8 cellular contexts compared by ENCODE assay signal in genomic region chr5:53031695-53032096, GRCh38. TPM values are rescaled to one million over a fixed set of nuclear protein-coding genes. Genes with fewer than 3 reads are reported as not detected.
DNase-seq lines count a peak whose midpoint lies in the region; ATAC-seq and TF ChIP-seq lines count a peak whose summit lies in the region.

No MANE protein-coding gene starts in this region.

- DNase-seq in COLO829 (ENCODE audit: low spot score) (peak; percentile 59), NCI-H460 (ENCODE audit: extremely low read depth, low read depth) (peak; percentile 22), GM10248 (ENCODE audit: extremely low spot score) (no peak), ureter (ENCODE audit: low spot score) (no peak), HPDE6-E6E7 (ENCODE audit: extremely low spot score) (no peak)
- peak; percentile 47 for DNase-seq in central memory CD4-positive, alpha-beta T cell
- no peak for DNase-seq in natural killer cell treated with Interleukin-12 subunit alpha and Interleukin-12 subunit beta and Interleukin-15 and Interleukin-18, amount 100 ng/mL, for 72 hours (ENCODE audit: low spot score)

- CTCF ChIA-PET in GM10248 (lab: Yijun Ruan, JAX), result interaction anchor here (1.0 to 1.7 kb wide), 3 partner anchors 8 to 83 kb away, joined by 3 to 7 read pairs (median 5); no protein-coding TSS in a partner anchor

- peak overlapping the region; percentile 40 for H3K4me3 Mint-ChIP-seq in natural killer cell treated with Interleukin-12 subunit alpha and Interleukin-12 subunit beta and Interleukin-15 and Interleukin-18, amount 100 ng/mL, for 72 hours

- H3K36me3 Mint-ChIP-seq in natural killer cell treated with Interleukin-12 subunit alpha and Interleukin-12 subunit beta and Interleukin-15 and Interleukin-18, amount 100 ng/mL, for 72 hours, result no peaks in the 10 kb centered on the region

- TF ChIP-seq CTCF in GM10248 (IDR thresholded peaks at IDR 0.05; ENCODE audit: control extremely low read depth, extremely low read depth, low read depth, missing control alignments), result no peak

- H3K27me3 Mint-ChIP-seq in natural killer cell treated with Interleukin-12 subunit alpha and Interleukin-12 subunit beta and Interleukin-15 and Interleukin-18, amount 100 ng/mL, for 72 hours, result peaks cover 0 to 3% of the 10 kb centered on the region in 2 donors

- H3K4me1 Mint-ChIP-seq in natural killer cell treated with Interleukin-12 subunit alpha and Interleukin-12 subunit beta and Interleukin-15 and Interleukin-18, amount 100 ng/mL, for 72 hours (ENCODE audit: low read depth in 2 of 2), result peaks cover 3 to 9% of the 10 kb centered on the region in 2 donors

- ATAC-seq in natural killer cell treated with Interleukin-12 subunit alpha and Interleukin-12 subunit beta and Interleukin-15 and Interleukin-18, amount 100 ng/mL, for 72 hours, result peak; percentile 79 to 88
- ATAC-seq in HG02610 (IDR thresholded peaks at IDR 0.05; ENCODE audit: unreplicated experiment), result no peak

- POLR2A ChIA-PET in GM10248 (lab: Yijun Ruan, JAX), result no interaction called here

- H3K27ac Mint-ChIP-seq in natural killer cell treated with Interleukin-12 subunit alpha and Interleukin-12 subunit beta and Interleukin-15 and Interleukin-18, amount 100 ng/mL, for 72 hours, result peak overlapping the region; percentile 37 to 76

- peaks cover 4% of the 10 kb centered on the region for H3K9me3 Mint-ChIP-seq in natural killer cell treated with Interleukin-12 subunit alpha and Interleukin-12 subunit beta and Interleukin-15 and Interleukin-18, amount 100 ng/mL, for 72 hours

RNA-seq across cellular contexts. Expression of gene ITGA2, which starts 42.5 kb away (rescaled TPM):
- total RNA-seq in NCI-H460 (2014; rRNA removed; shearing (Covaris generic)), result 5.0 and 5.5 TPM in 2 replicates
- polyA plus RNA-seq in NCI-H460 (2014; cell fraction: nucleus; rRNA removed), result 1.4 and 1.9 TPM in 2 replicates
- under 1 TPM; 0.10 to 0.17 TPM for total RNA-seq in natural killer cell treated with Interleukin-12 subunit alpha and Interleukin-12 subunit beta and Interleukin-15 and Interleukin-18, amount 100 ng/mL, for 72 hours
- 40.5 TPM for total RNA-seq in ureter

Comparison
In these comparisons a context has a peak if more than half of its experiments do, and no peak if none do; other contexts are left out.
1. DNase-seq: peak in COLO829 (single experiment), NCI-H460 (single experiment) and central memory CD4-positive, alpha-beta T cell (single experiment); none in natural killer cell treated with Interleukin-12 subunit alpha and Interleukin-12 subunit beta and Interleukin-15 and Interleukin-18, amount 100 ng/mL, for 72 hours (single experiment), GM10248 (single experiment), ureter (single experiment) and HPDE6-E6E7 (single experiment).